ENCODE assay signal across 16 cellular contexts in the genomic region with DNA sequence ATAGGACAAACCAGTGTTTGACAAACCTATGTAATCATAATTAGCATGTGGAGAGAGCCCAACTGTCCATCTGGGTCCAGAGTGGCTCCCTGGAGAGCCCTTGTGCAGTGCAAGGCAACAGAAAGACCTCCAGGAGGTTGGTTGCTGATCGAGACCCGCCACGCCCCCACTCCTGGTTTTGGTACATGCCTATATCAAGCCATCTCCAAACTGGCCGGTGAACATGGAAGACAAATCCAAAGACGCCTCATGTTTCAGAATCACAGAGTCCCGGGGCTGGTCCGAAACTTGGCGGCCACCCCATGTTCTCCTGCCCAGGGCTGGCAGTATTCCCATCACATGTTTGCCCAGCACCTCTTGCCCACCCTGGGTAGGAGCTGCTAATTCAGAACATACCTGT.
A peak's percentile ranks its signal among the peaks of the same experiment; 100 is the strongest.
DNase-seq lines count a peak whose midpoint lies in the region; ATAC-seq and TF ChIP-seq lines count a peak whose summit lies in the region.
"Had no signal": no experiment of that assay in that cellular context is flagged by ENCODE, and none has a peak within 500 bp of the region (broad histone marks: within the 10 kb centered on the region; RNA-seq: fewer than 3 reads in every experiment).

No MANE protein-coding gene starts in this region.

- H3K4me1 Mint-ChIP-seq in IgD-negative memory B cell = peaks cover 7 to 24% (median 23%) of the 10 kb centered on the region in 3 donors
- H3K4me1 Mint-ChIP-seq in activated T-cell treated with anti-CD3 and anti-CD28 coated beads, Interleukin-2, amount 50 U/mL, for 72 hours (ENCODE audit: low read depth) = no peaks in the 10 kb centered on the region

- no peaks in the 10 kb centered on the region for H3K9me3 ChIP-seq in suprapubic skin
- H3K9me3 ChIP-seq: SJSA1 had no signal

- WGBS in suprapubic skin = 88% methylated on average over 8 of the region's 8 CpGs

- peaks cover 1% of the 10 kb centered on the region for H3K36me3 Mint-ChIP-seq in IgD-negative memory B cell
- H3K36me3 Mint-ChIP-seq in activated T-cell treated with anti-CD3 and anti-CD28 coated beads, Interleukin-2, amount 50 U/mL, for 72 hours (ENCODE audit: insufficient read depth in 2 of 2) = no peaks in the 10 kb centered on the region

- H3K27ac ChIP-seq in suprapubic skin = no peak overlapping the region
- H3K27ac ChIP-seq: C4-2B, SJSA1 had no signal

- H3K9me3 Mint-ChIP-seq in IgD-negative memory B cell = no peaks in the 10 kb centered on the region
- no peaks in the 10 kb centered on the region for H3K9me3 Mint-ChIP-seq in activated T-cell treated with anti-CD3 and anti-CD28 coated beads, Interleukin-2, amount 50 U/mL, for 72 hours

- H3K4me3 ChIP-seq in suprapubic skin = no peak overlapping the region
- H3K4me3 ChIP-seq: SJSA1 had no signal

- H3K4me1 ChIP-seq in suprapubic skin = peaks cover 3% of the 10 kb centered on the region
- H3K4me1 ChIP-seq: SJSA1 had no signal

- TF ChIP-seq EP300 in suprapubic skin (IDR thresholded peaks at IDR 0.05) = no peak

- DNase-seq in NCI-H2029 (lab: John Stamatoyannopoulos, UW) (peak; percentile 55), NCI-H2029 treated with DMSO at 0.1 percent for 48 hours (lab: John Stamatoyannopoulos, UW) (no peak), islet precursor cell (peak; percentile 47), suprapubic skin (ENCODE audit: low spot score in 2 of 2) (peak; percentile 51 to 80), SIG-M5 treated with dmso at 0.1 percent for 504 hours (lab: John Stamatoyannopoulos, UW; ENCODE audit: unreplicated experiment) (no peak)
- no peak for DNase-seq in activated T-cell treated with anti-CD3 and anti-CD28 coated beads, Interleukin-2, amount 50 U/mL, for 72 hours
- DNase-seq: 8988T, AML-193, GDM1, IMR-90, NCI-H1694, NCI-H446 treated with DMSO at 0.1 percent for 48 hours had no signal

- no peaks in the 10 kb centered on the region for H3K27me3 Mint-ChIP-seq in IgD-negative memory B cell
- H3K27me3 Mint-ChIP-seq in activated T-cell treated with anti-CD3 and anti-CD28 coated beads, Interleukin-2, amount 50 U/mL, for 72 hours (ENCODE audit: low read depth) = peaks cover 32% of the 10 kb centered on the region

- no peak for TF ChIP-seq POLR2A in suprapubic skin (IDR thresholded peaks at IDR 0.05)

- no peaks in the 10 kb centered on the region for H3K36me3 ChIP-seq in suprapubic skin
- H3K36me3 ChIP-seq: SJSA1 had no signal

- no peak for TF ChIP-seq CTCF in suprapubic skin (IDR thresholded peaks at IDR 0.05)

- peaks cover 30% of the 10 kb centered on the region for H3K27me3 ChIP-seq in suprapubic skin

- no peak for ATAC-seq in activated T-cell treated with anti-CD3 and anti-CD28 coated beads, Interleukin-2, amount 50 U/mL, for 72 hours (replicated peaks in 1 of 2)
- ATAC-seq: Panc1 had no signal

- no peak overlapping the region for H3K4me3 Mint-ChIP-seq in IgD-negative memory B cell
- no peak overlapping the region for H3K4me3 Mint-ChIP-seq in activated T-cell treated with anti-CD3 and anti-CD28 coated beads, Interleukin-2, amount 50 U/mL, for 72 hours

- H3K27ac Mint-ChIP-seq in IgD-negative memory B cell = peak overlapping the region; percentile 68 to 84 (median 73)
- no peak overlapping the region for H3K27ac Mint-ChIP-seq in activated T-cell treated with anti-CD3 and anti-CD28 coated beads, Interleukin-2, amount 50 U/mL, for 72 hours

Comparison
In these comparisons a context has a peak if more than half of its experiments do, and no peak if none do; other contexts are left out.
1. DNase-seq: peak in NCI-H2029 (single experiment), islet precursor cell (single experiment) and suprapubic skin (2 of 2); none in NCI-H2029 treated with DMSO at 0.1 percent for 48 hours (single experiment), SIG-M5 treated with dmso at 0.1 percent for 504 hours (single experiment) and activated T-cell treated with anti-CD3 and anti-CD28 coated beads, Interleukin-2, amount 50 U/mL, for 72 hours (0 of 2).